In genomic region chr18:28015671-28016070, GRCh38 we compare ENCODE assay signal across 24 cellular contexts.
DNase-seq lines count a peak whose midpoint lies in the region; TF ChIP-seq lines count a peak whose summit lies in the region.
"Had no signal": no experiment of that assay in that cellular context is flagged by ENCODE, and none has a peak within 500 bp of the region (broad histone marks: within the 10 kb centered on the region; RNA-seq: fewer than 3 reads in every experiment).

No MANE protein-coding gene starts in this region.

- peaks cover 11% of the 10 kb centered on the region for H3K36me3 Mint-ChIP-seq in neural crest cell (ENCODE audit: low read depth)
- H3K36me3 Mint-ChIP-seq: activated CD4-positive, alpha-beta memory T cell treated with anti-CD3 and anti-CD28 coated beads for 36 hours; CD4-positive, CD25-positive, alpha-beta regulatory T cell had no signal

- H3K9me3 Mint-ChIP-seq in neural crest cell = peaks cover 6% of the 10 kb centered on the region
- H3K9me3 Mint-ChIP-seq: activated naive CD8-positive, alpha-beta T cell treated with anti-CD3 and anti-CD28 coated beads, Interleukin-2, amount 50 U/mL, for 24 hours had no signal

- no peaks in the 10 kb centered on the region for H3K27me3 Mint-ChIP-seq in neural crest cell (ENCODE audit: low read depth)
- H3K27me3 Mint-ChIP-seq: activated CD4-positive, alpha-beta memory T cell treated with anti-CD3 and anti-CD28 coated beads for 36 hours; activated naive CD8-positive, alpha-beta T cell treated with anti-CD3 and anti-CD28 coated beads, Interleukin-2, amount 50 U/mL, for 24 hours; CD4-positive, CD25-positive, alpha-beta regulatory T cell; effector memory CD8-positive, alpha-beta T cell; stimulated activated naive CD8-positive, alpha-beta T cell treated with anti-CD3 and anti-CD28 coated beads, Interleukin-15, Interleukin-2, amounts not matched to agents 100 ng/mL and 50 ng/mL, for 24 hours; T-helper 17 cell had no signal

- in situ Hi-C loops in GM13976 (cut with MboI; ENCODE audit: low sequenced_read_pairs, unreplicated experiment) = no loop called here

- H3K27ac Mint-ChIP-seq in neural crest cell (ENCODE audit: unreplicated experiment) = no peak overlapping the region
- H3K27ac Mint-ChIP-seq: activated CD4-positive, alpha-beta memory T cell treated with anti-CD3 and anti-CD28 coated beads for 36 hours; activated naive CD8-positive, alpha-beta T cell treated with anti-CD3 and anti-CD28 coated beads, Interleukin-2, amount 50 U/mL, for 24 hours; activated T-cell treated with anti-CD3 and anti-CD28 coated beads, Interleukin-2, amount 50 U/mL, for 72 hours; CD4-positive, CD25-positive, alpha-beta regulatory T cell; effector memory CD8-positive, alpha-beta T cell; stimulated activated naive CD8-positive, alpha-beta T cell treated with anti-CD3 and anti-CD28 coated beads, Interleukin-15, Interleukin-2, amounts not matched to agents 100 ng/mL and 50 ng/mL, for 24 hours; T-helper 17 cell had no signal

- H3K4me3 Mint-ChIP-seq in neural crest cell = peak overlapping the region; percentile 26
- H3K4me3 Mint-ChIP-seq: activated CD4-positive, alpha-beta memory T cell treated with anti-CD3 and anti-CD28 coated beads for 36 hours; activated naive CD8-positive, alpha-beta T cell treated with anti-CD3 and anti-CD28 coated beads, Interleukin-2, amount 50 U/mL, for 24 hours; activated T-cell treated with anti-CD3 and anti-CD28 coated beads, Interleukin-2, amount 50 U/mL, for 72 hours; CD4-positive, CD25-positive, alpha-beta regulatory T cell; effector memory CD8-positive, alpha-beta T cell; stimulated activated naive CD8-positive, alpha-beta T cell treated with anti-CD3 and anti-CD28 coated beads, Interleukin-15, Interleukin-2, amounts not matched to agents 100 ng/mL and 50 ng/mL, for 24 hours; T-helper 17 cell had no signal

- TF ChIP-seq CTCF in neural crest cell (conservative IDR thresholded peaks at IDR 0.05) (no peak), GM13976 (IDR thresholded peaks at IDR 0.05; ENCODE audit: borderline replicate concordance, control extremely low read depth, extremely low read depth, insufficient read depth, missing control alignments) (no peak)

- H3K4me1 Mint-ChIP-seq in neural crest cell = peaks cover 47% of the 10 kb centered on the region
- H3K4me1 Mint-ChIP-seq: activated naive CD8-positive, alpha-beta T cell treated with anti-CD3 and anti-CD28 coated beads, Interleukin-2, amount 50 U/mL, for 24 hours; CD4-positive, CD25-positive, alpha-beta regulatory T cell; T-helper 17 cell had no signal

- DNase-seq in NCI-H187 treated with DMSO at 0.1 percent for 48 hours (lab: John Stamatoyannopoulos, UW) (peak; percentile 0), NCI-H187 (lab: John Stamatoyannopoulos, UW) (no peak), NCI-H2107 treated with DMSO at 0.1 percent for 48 hours (lab: John Stamatoyannopoulos, UW; ENCODE audit: unreplicated experiment) (peak; percentile 36), NCI-H69 (lab: John Stamatoyannopoulos, UW) (peak; percentile 39), neural crest cell (ENCODE audit: low read depth, low spot score) (no peak), NCI-H1930 (lab: John Stamatoyannopoulos, UW) (no peak), GM13976 (ENCODE audit: low spot score) (no peak)
- DNase-seq: activated CD4-positive, alpha-beta memory T cell treated with anti-CD3 and anti-CD28 coated beads for 36 hours; activated naive CD4-positive, alpha-beta T cell; activated naive CD8-positive, alpha-beta T cell treated with anti-CD3 and anti-CD28 coated beads, Interleukin-2, amount 50 U/mL, for 24 hours; activated T-cell treated with anti-CD3 and anti-CD28 coated beads, Interleukin-2, amount 50 U/mL, for 72 hours; AML-193; CD4-positive, CD25-positive, alpha-beta regulatory T cell; effector memory CD8-positive, alpha-beta T cell; erythroblast; KBM-7; left lung; NCI-H1436 treated with DMSO at 0.1 percent for 48 hours; right lobe of liver; spleen; stimulated activated CD4-positive, alpha-beta T cell treated with anti-CD3 and anti-CD28 coated beads, Interleukin-2, amount 100 ng/mL, for 24 hours; T-helper 17 cell; testis had no signal

Comparison
In these comparisons a context has a peak if more than half of its experiments do, and no peak if none do; other contexts are left out.
1. DNase-seq: peak in NCI-H187 treated with DMSO at 0.1 percent for 48 hours (single experiment), NCI-H2107 treated with DMSO at 0.1 percent for 48 hours (single experiment) and NCI-H69 (single experiment); none in NCI-H187 (0 of 2), neural crest cell (single experiment), NCI-H1930 (0 of 2) and GM13976 (single experiment).